20 cellular contexts compared by ENCODE assay signal in the genomic region with DNA sequence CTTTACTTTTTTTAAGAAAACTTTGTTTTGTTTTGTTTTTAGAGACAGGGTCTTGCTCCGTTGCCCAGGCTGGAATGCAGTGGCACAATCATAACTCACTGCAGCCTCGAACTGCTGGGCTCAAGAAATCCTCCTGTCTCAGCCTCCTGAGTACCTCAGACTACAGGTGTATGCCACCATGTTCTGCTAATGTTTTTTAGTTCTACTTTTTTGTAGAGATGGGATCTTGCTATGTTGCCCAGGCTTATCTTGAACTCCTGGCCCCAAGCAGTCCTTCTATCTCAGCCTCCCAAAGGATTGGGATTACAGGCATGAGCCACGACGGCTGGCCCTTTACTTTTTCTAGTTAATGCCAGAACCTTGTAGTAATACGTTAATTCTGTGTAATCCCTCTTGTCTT. TPM values are rescaled to one million over a fixed set of nuclear protein-coding genes. Genes with fewer than 3 reads are reported as not detected.
DNase-seq lines count a peak whose midpoint lies in the region; ATAC-seq, FAIRE-seq and TF ChIP-seq lines count a peak whose summit lies in the region.
"Had no signal": no experiment of that assay in that cellular context is flagged by ENCODE, and none has a peak within 500 bp of the region (broad histone marks: within the 10 kb centered on the region; RNA-seq: fewer than 3 reads in every experiment).

No MANE protein-coding gene starts in this region.

- ATAC-seq in HepG2 (no peak), right lobe of liver (no peak), WTC11 (no peak)
- ATAC-seq: A549; CD8-positive, alpha-beta T cell had no signal

- H3K27ac ChIP-seq in HepG2 (ENCODE audit: extremely low read length, insufficient read depth, low read length) (no peak overlapping the region), right lobe of liver (no peak overlapping the region)
- H3K27ac ChIP-seq: 22Rv1; A549; BLaER1 treated with 17β-estradiol and CSF1 and Interleukin-3, amounts not matched to agents 10 nM and 100 nM; C4-2B had no signal

- POLR2A ChIA-PET in HepG2 (lab: Yijun Ruan, JAX) (no interaction called here), WTC11 (lab: Charles Lee) (no interaction called here)

- no peaks in the 10 kb centered on the region for H3K9me3 Mint-ChIP-seq in WTC11
- H3K9me3 Mint-ChIP-seq: CD4-positive, alpha-beta T cell; CD8-positive, alpha-beta T cell had no signal

- H3K27me3 ChIP-seq in HepG2 (ENCODE audit: control insufficient read depth in 1 of 2, insufficient read depth in 2 of 2, low read length in 2 of 2) = no peaks in the 10 kb centered on the region
- no peaks in the 10 kb centered on the region for H3K27me3 ChIP-seq in right lobe of liver
- H3K27me3 ChIP-seq: BLaER1 treated with 17β-estradiol and CSF1 and Interleukin-3, amounts not matched to agents 10 nM and 100 nM had no signal

- no peak overlapping the region for H3K4me3 Mint-ChIP-seq in WTC11
- H3K4me3 Mint-ChIP-seq: B cell; CD4-positive, alpha-beta T cell; CD8-positive, alpha-beta T cell had no signal

- no TSS peak for BruUV-seq in HepG2 (replicated peaks; lab: Mats Ljungman, UMichigan)

- H3K27me3 Mint-ChIP-seq in WTC11 (ENCODE audit: low read depth) = no peaks in the 10 kb centered on the region
- H3K27me3 Mint-ChIP-seq: B cell; CD4-positive, alpha-beta T cell had no signal

- FAIRE-seq in HepG2 (lab: Jason Lieb, UNC) = no peak
- FAIRE-seq: A549, D721Med, GM12891, GM19239 had no signal

- CTCF ChIA-PET in HepG2 (lab: Yijun Ruan, JAX; ENCODE audit: low intra/inter-chr PET ratio, low total read pairs) (no interaction called here), WTC11 (lab: Charles Lee) (no interaction called here)

- no peak for TF ChIP-seq RAD21 in HepG2 (CRISPR knock-in tag; IDR thresholded peaks at IDR 0.05)

- in situ Hi-C loops in HepG2 (cut with HindIII; ENCODE audit: extremely low pct_ligation_motif_present, low pct_unique_long_range_greater_than_20kb) = no loop called here

- H3K4me3 ChIP-seq in HepG2 (replicated peaks in 1 of 3; ENCODE audit: insufficient read depth in 1 of 3, low read depth in 2 of 3, low read length in 3 of 3) (no peak overlapping the region), right lobe of liver (no peak overlapping the region)
- H3K4me3 ChIP-seq: A549; BLaER1 treated with 17β-estradiol and CSF1 and Interleukin-3, amounts not matched to agents 10 nM and 100 nM had no signal

- TF ChIP-seq POLR2A in HepG2 (IDR thresholded peaks at IDR 0.05; ENCODE audit: insufficient read depth in 1 of 2, low read depth in 2 of 2, low read length in 2 of 2) (no peak), right lobe of liver (IDR thresholded peaks at IDR 0.05) (no peak)

- no peak overlapping the region for H3K27ac Mint-ChIP-seq in WTC11
- H3K27ac Mint-ChIP-seq: B cell; CD4-positive, alpha-beta T cell; CD8-positive, alpha-beta T cell had no signal

- H3K36me3 ChIP-seq in HepG2 (replicated peaks in 1 of 2; ENCODE audit: control insufficient read depth in 1 of 2, insufficient read depth in 2 of 2, low read length in 2 of 2) (peaks cover 8 to 33% of the 10 kb centered on the region in 2 experiments), right lobe of liver (peaks cover 0 to 19% (median 2%) of the 10 kb centered on the region in 4 donors)

- no peak for DNase-seq in HepG2 (ENCODE audit: low spot score)
- no peak for DNase-seq in right lobe of liver
- no peak for DNase-seq in WTC11 (ENCODE audit: low spot score)
- no peak for DNase-seq in HUDEP-2 (lab: John Stamatoyannopoulos, UW; ENCODE audit: unreplicated experiment in 76 of 76)
- DNase-seq in mesenteric fat pad (ENCODE audit: low spot score) = no peak
- DNase-seq: AML-193; Caco-2; Calu3; CD4-positive, alpha-beta T cell; CD8-positive, alpha-beta T cell; DMS79 treated with DMSO at 0.1 percent for 48 hours; GF-D8 had no signal

- H3K36me3 Mint-ChIP-seq in WTC11 = peaks cover 19% of the 10 kb centered on the region

- peaks cover 4% of the 10 kb centered on the region for H3K79me2 ChIP-seq in HepG2 (ENCODE audit: insufficient read depth, low read length)

- no peak overlapping the region for H3K9ac ChIP-seq in HepG2 (ENCODE audit: insufficient read depth, low read depth, low read length)
- H3K9ac ChIP-seq: BLaER1 treated with 17β-estradiol and CSF1 and Interleukin-3, amounts not matched to agents 10 nM and 100 nM had no signal

- no peak overlapping the region for H2AFZ ChIP-seq in HepG2 (ENCODE audit: low read length)

- no peaks in the 10 kb centered on the region for H3K9me3 ChIP-seq in HepG2 (ENCODE audit: low read length)
- H3K9me3 ChIP-seq in right lobe of liver = no peaks in the 10 kb centered on the region
- H3K9me3 ChIP-seq: A549; BLaER1 treated with 17β-estradiol and CSF1 and Interleukin-3, amounts not matched to agents 10 nM and 100 nM; Caco-2 had no signal

- 96% methylated on average over 5 of the region's 5 CpGs for WGBS in HepG2 (ENCODE audit: low lambda C conversion rate)
- 98% methylated on average over 5 of the region's 5 CpGs for WGBS in right lobe of liver (ENCODE audit: insufficient coverage, low coverage, low lambda C conversion rate, missing lambda C conversion rate)

- H3K4me1 Mint-ChIP-seq in WTC11 = no peaks in the 10 kb centered on the region
- H3K4me1 Mint-ChIP-seq: B cell had no signal

- H4K20me1 ChIP-seq in HepG2 (ENCODE audit: insufficient read depth, low read length) = peaks cover 2% of the 10 kb centered on the region; the same call in 1 of the 2 replicates

- intact Hi-C loops in HepG2 (cut with micrococcal nuclease; ENCODE audit: unreplicated experiment) (loop anchor here (10.0 kb wide), 1 partner anchor 1516 kb away; a partner anchor contains a TSS), right lobe of liver (cut with DNase I) (no loop called here)

- TF ChIP-seq EP300 in HepG2 (IDR thresholded peaks at IDR 0.05; ENCODE audit: low read depth in 2 of 2, low read length in 2 of 2) = no peak
- no peak for TF ChIP-seq EP300 in HepG2 (CRISPR knock-in tag; IDR thresholded peaks at IDR 0.05; ENCODE audit: borderline replicate concordance)

- H3K4me1 ChIP-seq in HepG2 (ENCODE audit: insufficient read depth, low read length) = no peaks in the 10 kb centered on the region
- H3K4me1 ChIP-seq in right lobe of liver = no peaks in the 10 kb centered on the region
- H3K4me1 ChIP-seq: A549; BLaER1 treated with 17β-estradiol and CSF1 and Interleukin-3, amounts not matched to agents 10 nM and 100 nM had no signal

- no peak for TF ChIP-seq CTCF in HepG2 (CRISPR knock-in tag; IDR thresholded peaks at IDR 0.05)
- TF ChIP-seq CTCF in right lobe of liver (IDR thresholded peaks at IDR 0.05) = no peak
- TF ChIP-seq CTCF in WTC11 (IDR thresholded peaks at IDR 0.05) = no peak

- H3K4me2 ChIP-seq in HepG2 (ENCODE audit: low read depth, low read length) = no peak overlapping the region
- H3K4me2 ChIP-seq: A549; BLaER1 treated with 17β-estradiol and CSF1 and Interleukin-3, amounts not matched to agents 10 nM and 100 nM had no signal

RNA-seq across cellular contexts. Expression of a gene that starts 36.0 kb away (rescaled TPM):
- total RNA-seq in HepG2 (2016; rRNA removed; fragmentation: Illumina TruSeq; extraction: Trizol) (24.4 and 47.3 TPM in 2 replicates), right lobe of liver (10 to 100 TPM in 4 of 6 experiments, 1 to 10 TPM in 2; 8.3 to 15.7 (median 13.6) TPM), WTC11 (2021) (52.6 to 61.9 TPM (median 60.0 TPM) in 3 replicates), mesenteric fat pad (32.9 TPM)
- 10.6 and 12.3 TPM in 2 replicates for total RNA-seq in HepG2 (2016; cell fraction: cytosol; rRNA removed; fragmentation: Illumina TruSeq; extraction: Trizol; ENCODE audit: low read depth)
- total RNA-seq in HepG2 (2016; cell fraction: insoluble cytoplasmic fraction; rRNA removed; fragmentation: Illumina TruSeq; extraction: Trizol) = 23.4 and 45.3 TPM in 2 replicates
- 12.7 and 15.4 TPM in 2 replicates for total RNA-seq in HepG2 (2016; cell fraction: membrane; rRNA removed; fragmentation: Illumina TruSeq; extraction: Trizol)
- 34.8 and 41.2 TPM in 2 replicates for total RNA-seq in HepG2 (2016; cell fraction: nucleus; rRNA removed; fragmentation: Illumina TruSeq; extraction: Trizol)
- polyA plus RNA-seq in HepG2 (2011; rRNA removed) = 10.2 and 13.9 TPM in 2 replicates
- polyA plus RNA-seq in HepG2 (2011; cell fraction: cytosol; rRNA removed) = 6.4 and 8.3 TPM in 2 replicates
- 10.3 and 11.5 TPM in 2 replicates for polyA plus RNA-seq in HepG2 (2011; cell fraction: nucleus; rRNA removed)
- 9.1 and 15.2 TPM in 2 replicates for polyA plus RNA-seq in HepG2 (2012)
- 2.4 and 3.1 TPM in 2 replicates for polyA plus RNA-seq in HepG2 (2016; cell fraction: cytosol; fragmentation: Illumina TruSeq; extraction: Trizol; ENCODE audit: low read depth)
- 40.1 and 41.1 TPM in 2 replicates for polyA plus RNA-seq in HepG2 (2016; cell fraction: insoluble cytoplasmic fraction; fragmentation: Illumina TruSeq; extraction: Trizol; ENCODE audit: low read depth)
- 7.4 and 8.0 TPM in 2 replicates for polyA plus RNA-seq in HepG2 (2016; cell fraction: membrane; fragmentation: Illumina TruSeq; extraction: Trizol; ENCODE audit: low read depth)
- 22.7 and 26.1 TPM in 2 replicates for polyA plus RNA-seq in HepG2 (2016; cell fraction: nucleus; fragmentation: Illumina TruSeq; extraction: Trizol; ENCODE audit: insufficient read depth, low read depth)
- 50.9 and 137 TPM in 2 replicates for polyA minus RNA-seq in HepG2 (2011; rRNA and poly(A)+ RNA removed; ENCODE audit: low replicate concordance)
- 18.5 and 25.1 TPM in 2 replicates for polyA minus RNA-seq in HepG2 (2011; cell fraction: cytosol; rRNA and poly(A)+ RNA removed)
- 65.4 and 66.4 TPM in 2 replicates for polyA minus RNA-seq in HepG2 (2011; cell fraction: nucleus; rRNA and poly(A)+ RNA removed)

RNA-seq across cellular contexts. Expression of a gene that starts 44.8 kb away (rescaled TPM):
- total RNA-seq in HepG2 (2016; rRNA removed; fragmentation: Illumina TruSeq; extraction: Trizol) (35.2 and 37.7 TPM in 2 replicates), right lobe of liver (10 to 100 TPM in 2 of 6 experiments, 1 to 10 TPM in 4; 3.5 to 14.4 (median 8.9) TPM), WTC11 (2021) (30.3 to 33.9 TPM (median 31.1 TPM) in 3 replicates), mesenteric fat pad (30.7 TPM)
- total RNA-seq in HepG2 (2016; cell fraction: cytosol; rRNA removed; fragmentation: Illumina TruSeq; extraction: Trizol; ENCODE audit: low read depth) = 10.4 and 10.7 TPM in 2 replicates
- 33.8 and 43.5 TPM in 2 replicates for total RNA-seq in HepG2 (2016; cell fraction: insoluble cytoplasmic fraction; rRNA removed; fragmentation: Illumina TruSeq; extraction: Trizol)
- 21.0 and 22.5 TPM in 2 replicates for total RNA-seq in HepG2 (2016; cell fraction: membrane; rRNA removed; fragmentation: Illumina TruSeq; extraction: Trizol)
- 22.1 and 23.5 TPM in 2 replicates for total RNA-seq in HepG2 (2016; cell fraction: nucleus; rRNA removed; fragmentation: Illumina TruSeq; extraction: Trizol)
- polyA plus RNA-seq in HepG2 (2011; rRNA removed) = 13.8 and 16.1 TPM in 2 replicates
- polyA plus RNA-seq in HepG2 (2011; cell fraction: cytosol; rRNA removed) = 10.3 and 16.4 TPM in 2 replicates
- polyA plus RNA-seq in HepG2 (2011; cell fraction: nucleus; rRNA removed) = 10.8 and 14.2 TPM in 2 replicates
- polyA plus RNA-seq in HepG2 (2012) = 16.2 and 18.3 TPM in 2 replicates
- polyA plus RNA-seq in HepG2 (2016; cell fraction: cytosol; fragmentation: Illumina TruSeq; extraction: Trizol; ENCODE audit: low read depth) = 9.1 and 9.3 TPM in 2 replicates
- 38.7 and 41.2 TPM in 2 replicates for polyA plus RNA-seq in HepG2 (2016; cell fraction: insoluble cytoplasmic fraction; fragmentation: Illumina TruSeq; extraction: Trizol; ENCODE audit: low read depth)
- polyA plus RNA-seq in HepG2 (2016; cell fraction: membrane; fragmentation: Illumina TruSeq; extraction: Trizol; ENCODE audit: low read depth) = 11.7 and 12.2 TPM in 2 replicates
- polyA plus RNA-seq in HepG2 (2016; cell fraction: nucleus; fragmentation: Illumina TruSeq; extraction: Trizol; ENCODE audit: insufficient read depth, low read depth) = 34.2 and 34.5 TPM in 2 replicates
- polyA minus RNA-seq in HepG2 (2011; rRNA and poly(A)+ RNA removed; ENCODE audit: low replicate concordance) = 9.3 and 9.5 TPM in 2 replicates
- 8.7 and 9.2 TPM in 2 replicates for polyA minus RNA-seq in HepG2 (2011; cell fraction: cytosol; rRNA and poly(A)+ RNA removed)
- 21.5 and 22.4 TPM in 2 replicates for polyA minus RNA-seq in HepG2 (2011; cell fraction: nucleus; rRNA and poly(A)+ RNA removed)
